Comparison of ENCODE assay signal across 18 cellular contexts in genomic region chr10:132542819-132543218, GRCh38. TPM values are rescaled to one million over a fixed set of nuclear protein-coding genes. Genes with fewer than 3 reads are reported as not detected.
DNase-seq lines count a peak whose midpoint lies in the region; ATAC-seq and TF ChIP-seq lines count a peak whose summit lies in the region.
"Had no signal": no experiment of that assay in that cellular context is flagged by ENCODE, and none has a peak within 500 bp of the region (broad histone marks: within the 10 kb centered on the region; RNA-seq: fewer than 3 reads in every experiment).

No MANE protein-coding gene starts in this region.

- peaks cover 4% of the 10 kb centered on the region for H3K36me3 Mint-ChIP-seq in activated CD4-positive, alpha-beta T cell treated with anti-CD3 and anti-CD28 coated beads for 36 hours (ENCODE audit: low read depth)
- H3K36me3 Mint-ChIP-seq in CD4-positive, alpha-beta T cell (ENCODE audit: low read depth) = no peaks in the 10 kb centered on the region
- H3K36me3 Mint-ChIP-seq in activated B cell treated with CpG ODN at 0.5 μM for 24 hours (ENCODE audit: low read depth) = peaks cover 16% of the 10 kb centered on the region
- H3K36me3 Mint-ChIP-seq in naive thymus-derived CD4-positive, alpha-beta T cell = peaks cover 0 to 11% (median 0%) of the 10 kb centered on the region in 5 donors

- CTCF ChIA-PET in activated CD4-positive, alpha-beta T cell treated with anti-CD3 and anti-CD28 coated beads for 36 hours (lab: Charles Lee) = interaction anchor here (0.7 kb wide), 1 partner anchor 104 kb away, joined by 4 read pairs; no protein-coding TSS in a partner anchor
- CTCF ChIA-PET in CD4-positive, alpha-beta T cell (lab: Charles Lee) = no interaction called here
- CTCF ChIA-PET in activated B cell treated with CpG ODN at 0.5 μM for 24 hours (lab: Charles Lee) = no interaction called here
- CTCF ChIA-PET in naive thymus-derived CD4-positive, alpha-beta T cell (lab: Charles Lee) = no interaction called here

- no peaks in the 10 kb centered on the region for H3K9me3 Mint-ChIP-seq in activated CD4-positive, alpha-beta T cell treated with anti-CD3 and anti-CD28 coated beads for 36 hours (ENCODE audit: low read depth)
- H3K9me3 Mint-ChIP-seq in CD4-positive, alpha-beta T cell = no peaks in the 10 kb centered on the region
- no peaks in the 10 kb centered on the region for H3K9me3 Mint-ChIP-seq in activated B cell treated with CpG ODN at 0.5 μM for 24 hours
- no peaks in the 10 kb centered on the region for H3K9me3 Mint-ChIP-seq in naive thymus-derived CD4-positive, alpha-beta T cell
- H3K9me3 Mint-ChIP-seq: HFFc6 had no signal

- peak; percentile 3 for DNase-seq in activated CD4-positive, alpha-beta T cell treated with anti-CD3 and anti-CD28 coated beads for 36 hours
- no peak for DNase-seq in activated CD4-positive, alpha-beta T cell treated with anti-CD3 and anti-CD28 coated beads for 48 hours
- no peak for DNase-seq in CD4-positive, alpha-beta T cell
- DNase-seq in activated B cell treated with CpG ODN at 0.5 μM for 24 hours = no peak
- no peak for DNase-seq in naive thymus-derived CD4-positive, alpha-beta T cell
- no peak for DNase-seq in hepatic stellate cell (ENCODE audit: low spot score)
- no peak for DNase-seq in ecto neural progenitor cell (ENCODE audit: low spot score)
- DNase-seq: DMS53, HFFc6, MV-4-11, NCI-H1417 treated with DMSO at 0.1 percent for 48 hours, NCI-H1930, NCI-H82, PC-3, SJCRH30 had no signal

- H3K4me1 ChIP-seq in naive thymus-derived CD4-positive, alpha-beta T cell (ENCODE audit: control insufficient read depth in 2 of 2, insufficient read depth in 2 of 2, low read length in 2 of 2) = peaks cover 7 to 79% of the 10 kb centered on the region in 2 donors
- H3K4me1 ChIP-seq: SJCRH30 had no signal

- TF ChIP-seq CTCF in CD4-positive, alpha-beta T cell (IDR thresholded peaks at IDR 0.05) = no peak
- TF ChIP-seq CTCF in activated B cell treated with CpG ODN at 0.5 μM for 24 hours (IDR thresholded peaks at IDR 0.05) = no peak

- no peak overlapping the region for H3K4me3 Mint-ChIP-seq in activated CD4-positive, alpha-beta T cell treated with anti-CD3 and anti-CD28 coated beads for 36 hours
- H3K4me3 Mint-ChIP-seq in CD4-positive, alpha-beta T cell = peak overlapping the region; percentile 65
- H3K4me3 Mint-ChIP-seq in activated B cell treated with CpG ODN at 0.5 μM for 24 hours = no peak overlapping the region
- H3K4me3 Mint-ChIP-seq in naive thymus-derived CD4-positive, alpha-beta T cell = peak overlapping the region in 9 of 10 donors; percentile 19 to 98 (median 29)
- H3K4me3 Mint-ChIP-seq: HFFc6 had no signal

- ATAC-seq in activated CD4-positive, alpha-beta T cell treated with anti-CD3 and anti-CD28 coated beads for 36 hours = no peak
- ATAC-seq in CD4-positive, alpha-beta T cell (ENCODE audit: poor library complexity) = no peak
- ATAC-seq in activated B cell treated with CpG ODN at 0.5 μM for 24 hours (ENCODE audit: low read depth) (no peak), HG02981 (IDR thresholded peaks at IDR 0.05; ENCODE audit: unreplicated experiment) (no peak)
- no peak for ATAC-seq in naive thymus-derived CD4-positive, alpha-beta T cell
- ATAC-seq: PC-3 had no signal

- no peak overlapping the region for H3K27ac ChIP-seq in CD4-positive, alpha-beta T cell (ENCODE audit: low read depth, low read length)
- H3K27ac ChIP-seq in naive thymus-derived CD4-positive, alpha-beta T cell (ENCODE audit: low read depth, low read length) = no peak overlapping the region
- H3K27ac ChIP-seq: C4-2B, HL-60, SJCRH30 had no signal

- no peak overlapping the region for H3K4me3 ChIP-seq in naive thymus-derived CD4-positive, alpha-beta T cell (ENCODE audit: low read length)
- H3K4me3 ChIP-seq: SJCRH30 had no signal

- POLR2A ChIA-PET in activated CD4-positive, alpha-beta T cell treated with anti-CD3 and anti-CD28 coated beads for 36 hours (lab: Charles Lee) = no interaction called here
- POLR2A ChIA-PET in CD4-positive, alpha-beta T cell (lab: Charles Lee) = no interaction called here
- POLR2A ChIA-PET in activated B cell treated with CpG ODN at 0.5 μM for 24 hours (lab: Charles Lee) = no interaction called here
- POLR2A ChIA-PET in naive thymus-derived CD4-positive, alpha-beta T cell (lab: Charles Lee) = no interaction called here

- H3K4me1 Mint-ChIP-seq in activated CD4-positive, alpha-beta T cell treated with anti-CD3 and anti-CD28 coated beads for 36 hours = peaks cover 85% of the 10 kb centered on the region
- H3K4me1 Mint-ChIP-seq in CD4-positive, alpha-beta T cell (ENCODE audit: low read depth) = peaks cover 74% of the 10 kb centered on the region
- H3K4me1 Mint-ChIP-seq in activated B cell treated with CpG ODN at 0.5 μM for 24 hours = peaks cover 96% of the 10 kb centered on the region
- peaks cover 65 to 97% (median 82%) of the 10 kb centered on the region in 7 donors for H3K4me1 Mint-ChIP-seq in naive thymus-derived CD4-positive, alpha-beta T cell

- no peaks in the 10 kb centered on the region for H3K9me3 ChIP-seq in CD4-positive, alpha-beta T cell (ENCODE audit: control insufficient read depth, low read length)
- H3K9me3 ChIP-seq in naive thymus-derived CD4-positive, alpha-beta T cell (ENCODE audit: control insufficient read depth in 2 of 3, low read length in 3 of 3) = no peaks in the 10 kb centered on the region
- H3K9me3 ChIP-seq: SJCRH30 had no signal

- no peaks in the 10 kb centered on the region for H3K27me3 Mint-ChIP-seq in activated CD4-positive, alpha-beta T cell treated with anti-CD3 and anti-CD28 coated beads for 36 hours
- no peaks in the 10 kb centered on the region for H3K27me3 Mint-ChIP-seq in CD4-positive, alpha-beta T cell
- H3K27me3 Mint-ChIP-seq in activated B cell treated with CpG ODN at 0.5 μM for 24 hours = no peaks in the 10 kb centered on the region
- H3K27me3 Mint-ChIP-seq in naive thymus-derived CD4-positive, alpha-beta T cell = no peaks in the 10 kb centered on the region

- no peak overlapping the region for H3K27ac Mint-ChIP-seq in activated CD4-positive, alpha-beta T cell treated with anti-CD3 and anti-CD28 coated beads for 36 hours
- peak overlapping the region; percentile 85 for H3K27ac Mint-ChIP-seq in CD4-positive, alpha-beta T cell
- peak overlapping the region; percentile 30 for H3K27ac Mint-ChIP-seq in activated B cell treated with CpG ODN at 0.5 μM for 24 hours
- H3K27ac Mint-ChIP-seq in naive thymus-derived CD4-positive, alpha-beta T cell = peak overlapping the region in 7 of 9 donors; percentile 14 to 96 (median 72)
- H3K27ac Mint-ChIP-seq: HFFc6 had no signal

- intact Hi-C loops in activated CD4-positive, alpha-beta T cell treated with anti-CD3 and anti-CD28 coated beads for 36 hours (cut with DNase I, micrococcal nuclease) = loop anchor here (5.0 to 10.0 kb wide), 2 partner anchors 94 to 422 kb away; no protein-coding TSS in a partner anchor
- intact Hi-C loops in CD4-positive, alpha-beta T cell (cut with DNase I, micrococcal nuclease) = loop anchor here (5.0 kb wide), 2 partner anchors 74 to 94 kb away; no protein-coding TSS in a partner anchor
- intact Hi-C loops in activated B cell treated with CpG ODN at 0.5 μM for 24 hours (cut with micrococcal nuclease) = no loop called here
- intact Hi-C loops in naive thymus-derived CD4-positive, alpha-beta T cell (cut with micrococcal nuclease) = no loop called here

- no peaks in the 10 kb centered on the region for H3K27me3 ChIP-seq in CD4-positive, alpha-beta T cell (ENCODE audit: control insufficient read depth, insufficient read depth, low read length)
- no peaks in the 10 kb centered on the region for H3K27me3 ChIP-seq in naive thymus-derived CD4-positive, alpha-beta T cell (ENCODE audit: control insufficient read depth in 2 of 2, insufficient read depth in 2 of 2, low read length in 2 of 2)
- H3K27me3 ChIP-seq: SJCRH30 had no signal

- H3K36me3 ChIP-seq in naive thymus-derived CD4-positive, alpha-beta T cell (ENCODE audit: control insufficient read depth in 2 of 3, insufficient read depth in 3 of 3, low read length in 3 of 3) = no peaks in the 10 kb centered on the region
- H3K36me3 ChIP-seq: SJCRH30 had no signal

RNA-seq across cellular contexts. Expression of gene INPP5A, which starts 5.2 kb away (rescaled TPM):
- 1 to 10 TPM; 8.1 to 9.3 TPM for total RNA-seq in activated CD4-positive, alpha-beta T cell treated with anti-CD3 and anti-CD28 coated beads for 36 hours
- 10 to 100 TPM; 22.0 to 24.8 TPM for total RNA-seq in CD4-positive, alpha-beta T cell
- 20.5 and 24.9 TPM in 2 replicates for total RNA-seq in activated B cell treated with CpG ODN at 0.5 μM for 24 hours
- total RNA-seq in naive thymus-derived CD4-positive, alpha-beta T cell = 10 to 100 TPM; 15.5 to 30.7 (median 28.7) TPM
- 1 to 10 TPM in 1 of 2 donors, under 1 TPM in 1; 0.97 to 2.0 TPM for polyA plus RNA-seq in naive thymus-derived CD4-positive, alpha-beta T cell

Comparison
In these comparisons a context has a peak if more than half of its experiments do, and no peak if none do; other contexts are left out.
1. H3K4me3 Mint-ChIP-seq: peak in CD4-positive, alpha-beta T cell (single experiment) and naive thymus-derived CD4-positive, alpha-beta T cell (9 of 10); none in activated CD4-positive, alpha-beta T cell treated with anti-CD3 and anti-CD28 coated beads for 36 hours (single experiment) and activated B cell treated with CpG ODN at 0.5 μM for 24 hours (single experiment).
2. intact Hi-C loops: an anchor here in activated CD4-positive, alpha-beta T cell treated with anti-CD3 and anti-CD28 coated beads for 36 hours (5.0 to 10.0 kb wide) and CD4-positive, alpha-beta T cell (5.0 kb wide); none called in activated B cell treated with CpG ODN at 0.5 μM for 24 hours and naive thymus-derived CD4-positive, alpha-beta T cell.